In the genomic region with DNA sequence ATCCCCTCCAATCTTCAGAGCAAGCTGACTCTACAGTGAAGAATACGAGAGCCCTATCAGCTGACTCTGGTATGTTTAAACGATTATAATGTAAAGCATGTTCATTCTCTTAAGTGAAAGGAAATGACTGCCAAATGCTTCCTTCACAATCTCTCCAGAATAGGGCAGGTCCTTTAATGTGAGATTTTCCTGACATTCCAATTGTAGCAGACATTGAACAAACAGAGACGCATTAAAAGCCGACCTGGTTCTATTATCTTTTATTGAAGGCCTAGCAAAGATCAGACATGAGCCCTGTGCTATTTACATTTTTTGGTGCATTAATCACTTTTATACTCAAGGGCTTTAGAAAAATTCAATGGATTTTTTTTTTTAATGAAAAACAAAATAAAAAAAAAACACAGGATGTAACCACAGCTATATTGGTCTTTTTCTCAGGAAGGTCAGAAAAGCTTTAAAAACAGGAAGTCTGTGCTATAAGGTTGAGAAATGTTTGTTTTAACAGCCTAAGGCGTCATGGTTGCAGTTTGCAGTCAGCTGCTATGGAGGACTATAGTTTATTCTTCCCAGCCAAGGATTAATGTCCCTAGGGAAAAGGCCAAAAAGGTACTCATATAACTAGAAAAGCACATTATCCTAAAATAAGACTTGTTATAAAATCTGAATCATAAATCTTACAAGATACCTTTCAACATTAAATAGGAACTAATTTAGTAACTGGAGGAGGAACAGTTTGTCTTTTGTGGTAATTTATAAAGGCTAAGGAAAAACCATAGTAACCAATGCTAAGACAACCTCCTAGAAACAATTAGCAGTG, we compare ENCODE assay signal across 8 cellular contexts.
A peak's percentile ranks its signal among the peaks of the same experiment; 100 is the strongest.
DNase-seq lines count a peak whose midpoint lies in the region; ATAC-seq and TF ChIP-seq lines count a peak whose summit lies in the region.

No MANE protein-coding gene starts in this region.

- TF ChIP-seq CTCF in CD8-positive, alpha-beta T cell (IDR thresholded peaks at IDR 0.05), result no peak

- intact Hi-C loops in CD8-positive, alpha-beta T cell (cut with DNase I, micrococcal nuclease), result no loop called here

- CTCF ChIA-PET in CD8-positive, alpha-beta T cell (lab: Charles Lee), result interaction anchor here (0.8 to 1.3 kb wide), 3 partner anchors 14 to 151 kb away, joined by 4 to 5 read pairs (median 5); no protein-coding TSS in a partner anchor

- H3K27me3 Mint-ChIP-seq in CD8-positive, alpha-beta T cell (ENCODE audit: low read depth), result peaks cover 6% of the 10 kb centered on the region

- H3K27ac Mint-ChIP-seq in CD8-positive, alpha-beta T cell, result peak overlapping the region; percentile 64

- peaks cover 12% of the 10 kb centered on the region for H3K4me1 ChIP-seq in CD8-positive, alpha-beta T cell (ENCODE audit: insufficient read depth, low read length)
- peaks cover 34% of the 10 kb centered on the region for H3K4me1 ChIP-seq in HUES48 (ENCODE audit: control insufficient read depth, insufficient read depth, low read length)

- peaks cover 23% of the 10 kb centered on the region for H3K4me1 Mint-ChIP-seq in CD8-positive, alpha-beta T cell (ENCODE audit: low read depth)

- H3K9me3 ChIP-seq in CD8-positive, alpha-beta T cell (ENCODE audit: low read length), result no peaks in the 10 kb centered on the region
- H3K9me3 ChIP-seq in HUES48 (ENCODE audit: control insufficient read depth, insufficient read depth, low read length), result no peaks in the 10 kb centered on the region

- peak overlapping the region; percentile 24 for H3K27ac ChIP-seq in CD8-positive, alpha-beta T cell (ENCODE audit: low read depth, low read length)
- H3K27ac ChIP-seq in HUES48 (ENCODE audit: low read depth, low read length), result peak overlapping the region; percentile 95
- H3K27ac ChIP-seq in substantia nigra (ENCODE audit: low read depth, low read length, poor library complexity, severe bottlenecking), result peak overlapping the region; percentile 29

- no peak for ATAC-seq in CD8-positive, alpha-beta T cell
- ATAC-seq in GM21390 (IDR thresholded peaks at IDR 0.05; ENCODE audit: unreplicated experiment), result no peak

- peak overlapping the region; percentile 18; the same call in 1 of the 2 replicates for H3K9ac ChIP-seq in HUES48 (ENCODE audit: low read depth, low read length)

- DNase-seq in CD8-positive, alpha-beta T cell, result no peak
- peak; percentile 69 for DNase-seq in NOMO-1 treated with dmso at 0.1 percent for 144 hours (lab: John Stamatoyannopoulos, UW; ENCODE audit: unreplicated experiment)
- peak; percentile 86 for DNase-seq in brain pericyte (ENCODE audit: low read depth, low spot score)
- DNase-seq in left kidney (ENCODE audit: low read depth, low spot score), result peak; percentile 84
- DNase-seq in substantia nigra (lab: John Stamatoyannopoulos, UW), result no peak
- no peak for DNase-seq in activated T-cell treated with anti-CD3 and anti-CD28 coated beads, Interleukin-2, amount 50 U/mL, for 48 hours

- H3K27me3 ChIP-seq in CD8-positive, alpha-beta T cell (ENCODE audit: insufficient read depth, low read length), result no peaks in the 10 kb centered on the region
- no peaks in the 10 kb centered on the region for H3K27me3 ChIP-seq in HUES48 (ENCODE audit: control insufficient read depth, insufficient read depth, low read length)

- peak overlapping the region; percentile 53 for H3K4me3 Mint-ChIP-seq in CD8-positive, alpha-beta T cell

- H3K4me3 ChIP-seq in CD8-positive, alpha-beta T cell (ENCODE audit: low read depth, low read length), result no peak overlapping the region
- H3K4me3 ChIP-seq in HUES48 (ENCODE audit: low read depth, low read length), result peak overlapping the region; percentile 20

- no peaks in the 10 kb centered on the region for H3K9me3 Mint-ChIP-seq in CD8-positive, alpha-beta T cell

- peaks cover 5% of the 10 kb centered on the region for H3K36me3 Mint-ChIP-seq in CD8-positive, alpha-beta T cell

- POLR2A ChIA-PET in CD8-positive, alpha-beta T cell (lab: Charles Lee), result interaction anchor here (0.7 kb wide), 1 partner anchor 9 kb away, joined by 3 read pairs; no protein-coding TSS in a partner anchor

- H3K36me3 ChIP-seq in CD8-positive, alpha-beta T cell (ENCODE audit: insufficient read depth, low read length), result no peaks in the 10 kb centered on the region
- H3K36me3 ChIP-seq in HUES48 (ENCODE audit: control insufficient read depth, insufficient read depth, low read length), result no peaks in the 10 kb centered on the region

Comparison
In these comparisons a context has a peak if more than half of its experiments do, and no peak if none do; other contexts are left out.
1. DNase-seq: peak in NOMO-1 treated with dmso at 0.1 percent for 144 hours (single experiment), brain pericyte (single experiment) and left kidney (single experiment); none in CD8-positive, alpha-beta T cell (0 of 7), substantia nigra (0 of 49) and activated T-cell treated with anti-CD3 and anti-CD28 coated beads, Interleukin-2, amount 50 U/mL, for 48 hours (0 of 2).
2. H3K27ac ChIP-seq: peak in every context shown above with its lines; median percentile 95 in HUES48; 29 in substantia nigra; 24 in CD8-positive, alpha-beta T cell.